ENCODE assay signal across 28 cellular contexts in genomic region chr16:17866991-17867390, GRCh38.
"Had no signal": no experiment of that assay in that cellular context is flagged by ENCODE, and none has a peak within 500 bp of the region (broad histone marks: within the 10 kb centered on the region; RNA-seq: fewer than 3 reads in every experiment).

No MANE protein-coding gene starts in this region.

- DNase-seq: hippocampal formation; kidney glomerular epithelial cell; left cardiac atrium; left lung; lower lobe of right lung; mammary epithelial cell; mesenchymal stem cell; naive B cell; natural killer cell; nucleus accumbens; pancreas; posterior cingulate gyrus; retina; right cardiac atrium; stimulated activated CD4-positive, alpha-beta T cell treated with anti-CD3 and anti-CD28 coated beads, Interleukin-12 subunit alpha, Interleukin-12 subunit beta, amount 100 ng/mL, for 4 hours; stimulated activated CD4-positive, alpha-beta T cell treated with anti-CD3 and anti-CD28 coated beads, Interleukin-15, amount 100 ng/mL, for 24 hours; stimulated activated CD4-positive, alpha-beta T cell treated with anti-CD3 and anti-CD28 coated beads, Interleukin-2, amount 100 ng/mL, for 24 hours; stimulated activated CD4-positive, alpha-beta T cell treated with anti-CD3 and anti-CD28 coated beads, Interleukin-4, amount 100 ng/mL, for 24 hours; stimulated activated naive CD4-positive, alpha-beta T cell; substantia nigra; uterus had no signal

- H3K36me3 Mint-ChIP-seq: naive B cell; natural killer cell; stimulated activated effector memory CD8-positive, alpha-beta T cell treated with anti-CD3 and anti-CD28 coated beads, Interleukin-12 subunit alpha, Interleukin-12 subunit beta, amount 100 ng/mL, for 72 hours; type B pancreatic cell had no signal

- FAIRE-seq: keratinocyte, pancreas had no signal

- H3K27me3 ChIP-seq: left lung, pancreas, tibial nerve, uterus had no signal

- H3K27me3 Mint-ChIP-seq: type B pancreatic cell had no signal

- H3K4me1 ChIP-seq: left lung, lower lobe of right lung, pancreas, prostate gland, tibial nerve, uterus had no signal

- H3K9me3 ChIP-seq: left lung, lower lobe of right lung, pancreas, prostate gland, tibial nerve, uterus had no signal

- H3K36me3 ChIP-seq: left lung, lower lobe of right lung, pancreas, prostate gland, tibial nerve, uterus had no signal

- H3K4me3 ChIP-seq: left lung, lower lobe of right lung, pancreas, prostate gland, skin epidermis, tibial nerve, uterus had no signal

- H3K4me3 Mint-ChIP-seq: naive B cell; natural killer cell; stimulated activated effector memory CD8-positive, alpha-beta T cell treated with anti-CD3 and anti-CD28 coated beads, Interleukin-12 subunit alpha, Interleukin-12 subunit beta, amount 100 ng/mL, for 72 hours; stimulated activated naive CD8-positive, alpha-beta T cell treated with anti-CD3 and anti-CD28 coated beads, Interleukin-15, Interleukin-2, amounts not matched to agents 100 ng/mL and 50 ng/mL, for 24 hours; type B pancreatic cell had no signal

- H3K27ac ChIP-seq: left lung, lower lobe of right lung, pancreas, prostate gland, skin epidermis, tibial nerve, uterus had no signal

- H3K9me3 Mint-ChIP-seq: natural killer cell; stimulated activated effector memory CD8-positive, alpha-beta T cell treated with anti-CD3 and anti-CD28 coated beads, Interleukin-12 subunit alpha, Interleukin-12 subunit beta, amount 100 ng/mL, for 72 hours; stimulated activated naive CD8-positive, alpha-beta T cell treated with anti-CD3 and anti-CD28 coated beads, Interleukin-15, Interleukin-2, amounts not matched to agents 100 ng/mL and 50 ng/mL, for 24 hours; type B pancreatic cell had no signal

- H3K4me1 Mint-ChIP-seq: naive B cell; natural killer cell; stimulated activated effector memory CD8-positive, alpha-beta T cell treated with anti-CD3 and anti-CD28 coated beads, Interleukin-12 subunit alpha, Interleukin-12 subunit beta, amount 100 ng/mL, for 72 hours had no signal

- H3K27ac Mint-ChIP-seq: naive B cell; natural killer cell; stimulated activated effector memory CD8-positive, alpha-beta T cell treated with anti-CD3 and anti-CD28 coated beads, Interleukin-12 subunit alpha, Interleukin-12 subunit beta, amount 100 ng/mL, for 72 hours; stimulated activated naive CD8-positive, alpha-beta T cell treated with anti-CD3 and anti-CD28 coated beads, Interleukin-15, Interleukin-2, amounts not matched to agents 100 ng/mL and 50 ng/mL, for 24 hours; type B pancreatic cell had no signal
